In the genomic region with DNA sequence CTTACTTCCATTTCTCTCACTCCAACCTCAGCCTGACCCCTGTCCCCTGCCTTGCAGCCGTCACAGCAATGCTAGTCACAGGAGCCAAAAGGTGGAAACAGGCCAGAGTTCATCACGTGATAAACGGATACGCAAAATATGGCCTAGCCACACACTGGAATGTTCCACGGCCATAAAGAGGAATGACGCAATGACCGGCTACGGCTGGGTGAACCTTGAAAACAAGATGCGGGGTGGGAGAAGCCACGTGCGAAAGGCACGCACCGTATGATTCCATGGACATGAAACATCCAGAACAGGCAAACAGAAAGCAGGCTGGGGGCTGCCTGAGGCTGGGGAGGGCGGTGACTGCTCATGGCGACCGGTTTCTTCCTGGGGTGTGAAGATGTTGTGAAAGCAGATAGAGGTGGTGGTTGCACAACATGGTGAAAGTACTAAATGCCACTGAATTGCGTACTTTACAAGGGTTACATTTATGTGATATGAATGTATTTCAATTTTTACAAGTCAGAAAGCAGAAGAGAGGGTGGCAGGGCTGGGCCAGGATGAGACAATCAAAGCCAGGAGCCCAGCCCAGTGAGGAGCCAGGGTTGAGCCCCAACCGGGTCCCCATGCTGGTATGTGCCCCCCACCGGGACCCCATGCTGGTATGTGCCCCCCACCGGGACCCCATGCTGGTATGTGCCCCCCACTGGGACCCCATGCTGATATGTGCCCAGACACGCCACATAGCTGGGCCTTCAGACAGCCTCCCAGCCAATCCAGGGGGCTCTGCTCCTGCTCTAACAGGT, we compare ENCODE assay signal across 8 cellular contexts.
DNase-seq lines count a peak whose midpoint lies in the region; ATAC-seq, FAIRE-seq and TF ChIP-seq lines count a peak whose summit lies in the region.

No MANE protein-coding gene starts in this region.

- peaks cover 19 to 23% of the 10 kb centered on the region in 2 donors for H3K4me1 ChIP-seq in kidney (ENCODE audit: control insufficient read depth in 1 of 2, insufficient read depth in 1 of 2, low read depth in 1 of 2, low read length in 2 of 2)
- H3K4me1 ChIP-seq in skeletal muscle satellite cell (ENCODE audit: control insufficient read depth, insufficient read depth, low read length) = peaks cover 22% of the 10 kb centered on the region

- H3K27ac ChIP-seq in kidney (ENCODE audit: low read depth in 2 of 2, low read length in 2 of 2) = peak overlapping the region; percentile 88 to 93

- peak overlapping the region; percentile 18 to 30 for H3K9ac ChIP-seq in kidney (ENCODE audit: low read length in 2 of 2)
- peak overlapping the region; percentile 75 for H3K9ac ChIP-seq in skeletal muscle satellite cell (ENCODE audit: low read depth, low read length)

- H3K9me3 ChIP-seq in kidney (ENCODE audit: control insufficient read depth in 1 of 2, low read length in 2 of 2) (no peaks in the 10 kb centered on the region), skeletal muscle satellite cell (replicated peaks; ENCODE audit: low read length) (no peaks in the 10 kb centered on the region)

- intact Hi-C loops in kidney (cut with DNase I) = no loop called here

- ATAC-seq in HG03354 (IDR thresholded peaks at IDR 0.05; ENCODE audit: poor library complexity, severe bottlenecking, unreplicated experiment) = no peak

- TF ChIP-seq CTCF in astrocyte of the spinal cord (IDR thresholded peaks at IDR 0.05; ENCODE audit: low read depth, low read length) = no peak
- TF ChIP-seq CTCF in kidney (IDR thresholded peaks at IDR 0.05; ENCODE audit: borderline replicate concordance, extremely low read depth, insufficient read depth) = no peak

- H3K4me3 ChIP-seq in astrocyte of the spinal cord (ENCODE audit: low read depth, low read length) (no peak overlapping the region), kidney (ENCODE audit: low read length in 2 of 2) (no peak overlapping the region), skeletal muscle satellite cell (ENCODE audit: low read length) (peak overlapping the region; percentile 48)

- no peaks in the 10 kb centered on the region for H3K27me3 ChIP-seq in skeletal muscle satellite cell (ENCODE audit: control insufficient read depth, insufficient read depth, low read length)

- peak; percentile 97 for FAIRE-seq in kidney (lab: Jason Lieb, UNC)

- peak; percentile 68 for DNase-seq in HT-29 (ENCODE audit: low spot score)
- DNase-seq in astrocyte of the spinal cord (ENCODE audit: low read depth, low spot score) = peak; percentile 74
- DNase-seq in kidney = peak; percentile 93
- DNase-seq in stimulated activated naive CD4-positive, alpha-beta T cell (lab: John Stamatoyannopoulos, UW) = no peak
- DNase-seq in DMS53 treated with DMSO at 0.1 percent for 48 hours (lab: John Stamatoyannopoulos, UW; ENCODE audit: unreplicated experiment) = no peak
- DNase-seq in NCI-H2107 treated with DMSO at 0.1 percent for 48 hours (lab: John Stamatoyannopoulos, UW; ENCODE audit: unreplicated experiment) = no peak

- peak overlapping the region; percentile 67 for H3K4me2 ChIP-seq in skeletal muscle satellite cell (ENCODE audit: low read length)

- in situ Hi-C loops in astrocyte of the spinal cord (cut with HindIII; ENCODE audit: low sequenced_read_pairs) = no loop called here

- peaks cover 0 to 8% of the 10 kb centered on the region in 2 donors for H3K36me3 ChIP-seq in kidney (ENCODE audit: control insufficient read depth in 1 of 2, insufficient read depth in 2 of 2, low read length in 2 of 2)
- H3K36me3 ChIP-seq in skeletal muscle satellite cell (ENCODE audit: insufficient read depth, low read length) = no peaks in the 10 kb centered on the region

Comparison
In these comparisons a context has a peak if more than half of its experiments do, and no peak if none do; other contexts are left out.
1. DNase-seq: peak in HT-29 (single experiment), astrocyte of the spinal cord (single experiment) and kidney (single experiment); none in stimulated activated naive CD4-positive, alpha-beta T cell (0 of 6), DMS53 treated with DMSO at 0.1 percent for 48 hours (single experiment) and NCI-H2107 treated with DMSO at 0.1 percent for 48 hours (single experiment).